Comparison of ENCODE assay signal across 8 cellular contexts in the genomic region with DNA sequence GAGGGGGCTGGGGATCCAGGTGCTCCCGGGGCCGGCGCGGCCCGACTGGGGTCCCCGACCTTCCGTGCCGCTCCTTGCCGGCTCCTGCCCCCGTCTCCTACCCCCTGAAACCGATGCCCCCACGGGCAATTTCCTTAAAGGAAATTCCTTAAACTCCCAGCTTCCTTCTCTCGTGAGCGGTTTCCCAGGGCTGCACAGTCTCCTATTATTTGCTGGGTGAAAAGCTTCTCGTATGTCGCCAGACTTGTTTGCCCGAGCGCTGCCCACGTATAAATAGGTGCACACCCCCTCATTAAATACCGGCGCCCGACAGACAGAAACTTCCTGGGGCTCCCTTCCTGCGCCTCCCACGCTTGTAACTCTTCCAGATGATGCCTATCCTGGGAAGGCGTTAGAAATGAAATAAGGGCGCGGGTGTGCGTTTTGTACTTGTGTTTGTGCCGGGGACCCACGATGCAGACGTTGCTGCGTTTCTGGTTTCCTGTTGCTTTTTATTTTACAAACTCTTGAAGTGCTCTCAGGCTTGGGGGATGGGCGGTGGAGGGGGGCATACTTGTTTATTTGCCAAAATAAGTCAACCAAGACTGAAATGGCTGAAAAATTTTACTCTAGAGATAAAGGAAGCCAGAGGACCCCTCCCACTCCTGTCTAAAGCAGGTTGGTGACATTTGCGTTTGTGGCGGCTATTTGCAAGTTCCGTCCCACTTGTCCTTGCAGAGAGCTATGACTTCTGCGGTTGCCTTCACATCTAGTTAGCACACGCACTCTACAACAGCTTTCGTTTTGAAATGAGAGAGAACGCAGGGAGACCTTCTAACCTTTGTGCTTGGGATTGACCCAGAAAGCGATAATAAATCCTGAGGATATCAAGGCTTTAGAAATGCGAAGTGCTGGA. TPM values are rescaled to one million over a fixed set of nuclear protein-coding genes. Genes with fewer than 3 reads are reported as not detected.
DNase-seq lines count a peak whose midpoint lies in the region; ATAC-seq, FAIRE-seq and TF ChIP-seq lines count a peak whose summit lies in the region.

No MANE protein-coding gene starts in this region.

- CTCF ChIA-PET in AG04449 (lab: Yijun Ruan, JAX), result interaction anchor here (0.6 to 0.8 kb wide), 2 partner anchors 10 to 43 kb away, joined by 3 read pairs; no protein-coding TSS in a partner anchor
- CTCF ChIA-PET in activated CD4-positive, alpha-beta T cell treated with anti-CD3 and anti-CD28 coated beads, Interleukin-2, amount 10 ng/mL, durations not matched to agents 7 days and 5 days (lab: Charles Lee), result interaction anchor here (0.7 to 1.6 kb wide), 4 partner anchors 10 to 278 kb away, joined by 3 to 5 read pairs (median 4); no protein-coding TSS in a partner anchor

- H3K9me2 ChIP-seq in Loucy (replicated peaks; ENCODE audit: low read depth, low read length), result no peaks in the 10 kb centered on the region

- H3K9me3 ChIP-seq in Loucy (ENCODE audit: insufficient read depth, low read depth, low read length) (no peaks in the 10 kb centered on the region), mesodermal cell (ENCODE audit: control insufficient read depth, low read length) (no peaks in the 10 kb centered on the region)

- H3K4me2 ChIP-seq in Loucy (ENCODE audit: low read depth, low read length, poor library complexity, severe bottlenecking), result peak overlapping the region; percentile 83

- H3F3A ChIP-seq in Loucy (ENCODE audit: low read depth), result no peaks in the 10 kb centered on the region

- peaks cover 20% of the 10 kb centered on the region for H4K20me1 ChIP-seq in Loucy (ENCODE audit: insufficient read depth, low read length, poor library complexity, severe bottlenecking)

- H3K36me3 Mint-ChIP-seq in activated CD4-positive, alpha-beta T cell treated with anti-CD3 and anti-CD28 coated beads, Interleukin-2, amount 10 ng/mL, durations not matched to agents 7 days and 5 days (ENCODE audit: low read depth), result peaks cover 9% of the 10 kb centered on the region
- peaks cover 12% of the 10 kb centered on the region for H3K36me3 Mint-ChIP-seq in effector memory CD8-positive, alpha-beta T cell (ENCODE audit: insufficient read depth)

- DNase-seq in AG04449 (ENCODE audit: low read depth, low spot score), result no peak
- no peak for DNase-seq in GM18507 (ENCODE audit: extremely low spot score, insufficient read length, low read depth)
- peak; percentile 74 for DNase-seq in activated CD4-positive, alpha-beta T cell treated with anti-CD3 and anti-CD28 coated beads, Interleukin-2, amount 10 ng/mL, durations not matched to agents 7 days and 5 days
- DNase-seq in effector memory CD8-positive, alpha-beta T cell, result peak; percentile 32 to 62 (median 35)
- peak in 15 of 49 donors; percentile 25 to 74 (median 41) for DNase-seq in substantia nigra (lab: John Stamatoyannopoulos, UW)
- DNase-seq in cerebellar nuclear complex (lab: John Stamatoyannopoulos, UW), result no peak

- H3K4me3 ChIP-seq in AG04449 (ENCODE audit: low read depth, low read length) (peak overlapping the region; percentile 63), Loucy (ENCODE audit: low read length, poor library complexity, severe bottlenecking) (peak overlapping the region; percentile 88), mesodermal cell (ENCODE audit: extremely low read depth, insufficient read depth, low read length, poor library complexity, severe bottlenecking) (peak overlapping the region; percentile 53)

- peaks cover 16% of the 10 kb centered on the region for H3K27me3 Mint-ChIP-seq in activated CD4-positive, alpha-beta T cell treated with anti-CD3 and anti-CD28 coated beads, Interleukin-2, amount 10 ng/mL, durations not matched to agents 7 days and 5 days
- no peaks in the 10 kb centered on the region for H3K27me3 Mint-ChIP-seq in effector memory CD8-positive, alpha-beta T cell

- peak overlapping the region; percentile 75 for H3K9ac ChIP-seq in Loucy (ENCODE audit: low read depth, low read length, poor library complexity, severe bottlenecking)

- TF ChIP-seq CTCF in AG04449 (IDR thresholded peaks at IDR 0.05; ENCODE audit: insufficient read depth, low read length, missing control alignments) (no peak), Loucy (conservative IDR thresholded peaks at IDR 0.05; ENCODE audit: low read length) (no peak)

- ATAC-seq in effector memory CD8-positive, alpha-beta T cell (replicated peaks), result peak; percentile 70

- POLR2A ChIA-PET in AG04449 (lab: Yijun Ruan, JAX), result interaction anchor here (1.1 kb wide), 1 partner anchor 130 kb away, joined by 4 read pairs; the partner anchor contains the start of gene ABCB9
- POLR2A ChIA-PET in activated CD4-positive, alpha-beta T cell treated with anti-CD3 and anti-CD28 coated beads, Interleukin-2, amount 10 ng/mL, durations not matched to agents 7 days and 5 days (lab: Charles Lee), result interaction anchor here (0.6 kb wide), 1 partner anchor 241 kb away, joined by 6 read pairs; no protein-coding TSS in a partner anchor

- no peak overlapping the region for H3K27ac ChIP-seq in mesodermal cell (ENCODE audit: low read depth, low read length, severe bottlenecking)
- peak overlapping the region; percentile 99 for H3K27ac ChIP-seq in substantia nigra (ENCODE audit: low read depth, low read length, poor library complexity, severe bottlenecking)

- no peaks in the 10 kb centered on the region for H3K27me3 ChIP-seq in Loucy (ENCODE audit: insufficient read depth, low read length, poor library complexity, severe bottlenecking)

- peak; percentile 61 for FAIRE-seq in GM18507 (lab: Jason Lieb, UNC)

- peak overlapping the region; percentile 91 for H3K27ac Mint-ChIP-seq in activated CD4-positive, alpha-beta T cell treated with anti-CD3 and anti-CD28 coated beads, Interleukin-2, amount 10 ng/mL, durations not matched to agents 7 days and 5 days
- H3K27ac Mint-ChIP-seq in effector memory CD8-positive, alpha-beta T cell, result peak overlapping the region; percentile 94 to 95

- H2AFZ ChIP-seq in Loucy (ENCODE audit: low read length), result peak overlapping the region; percentile 79

- H3K4me1 Mint-ChIP-seq in activated CD4-positive, alpha-beta T cell treated with anti-CD3 and anti-CD28 coated beads, Interleukin-2, amount 10 ng/mL, durations not matched to agents 7 days and 5 days, result peaks cover 29% of the 10 kb centered on the region
- peaks cover 36 to 39% of the 10 kb centered on the region in 2 donors for H3K4me1 Mint-ChIP-seq in effector memory CD8-positive, alpha-beta T cell (ENCODE audit: low read depth in 2 of 2)

- H3K4me3 Mint-ChIP-seq in activated CD4-positive, alpha-beta T cell treated with anti-CD3 and anti-CD28 coated beads, Interleukin-2, amount 10 ng/mL, durations not matched to agents 7 days and 5 days, result peak overlapping the region; percentile 86
- peak overlapping the region; percentile 94 to 95 for H3K4me3 Mint-ChIP-seq in effector memory CD8-positive, alpha-beta T cell

- WGBS in mesodermal cell (ENCODE audit: insufficient coverage in 2 of 2), 2 experiments, result 4 to 6% methylated on average over 19 to 28 of the region's 42 CpGs

- H3K9me3 Mint-ChIP-seq in activated CD4-positive, alpha-beta T cell treated with anti-CD3 and anti-CD28 coated beads, Interleukin-2, amount 10 ng/mL, durations not matched to agents 7 days and 5 days, result no peaks in the 10 kb centered on the region
- H3K9me3 Mint-ChIP-seq in effector memory CD8-positive, alpha-beta T cell, result no peaks in the 10 kb centered on the region

- H3K4me1 ChIP-seq in Loucy (ENCODE audit: insufficient read depth, low read length, poor library complexity, severe bottlenecking) (peaks cover 34% of the 10 kb centered on the region), mesodermal cell (ENCODE audit: control insufficient read depth, insufficient read depth, low read length, poor library complexity, severe bottlenecking) (peaks cover 11% of the 10 kb centered on the region)

- H3K36me3 ChIP-seq in Loucy (ENCODE audit: insufficient read depth, low read length) (no peaks in the 10 kb centered on the region), mesodermal cell (ENCODE audit: control insufficient read depth, insufficient read depth, low read length) (no peaks in the 10 kb centered on the region)

- H3K79me2 ChIP-seq in Loucy (ENCODE audit: insufficient read depth, low read length), result peaks cover 55% of the 10 kb centered on the region

RNA-seq across cellular contexts. Expression of gene HIP1R, which starts 1.0 kb away (rescaled TPM):
- 10 to 100 TPM; 30.7 to 32.7 TPM for total RNA-seq in activated CD4-positive, alpha-beta T cell treated with anti-CD3 and anti-CD28 coated beads, Interleukin-2, amount 10 ng/mL, durations not matched to agents 7 days and 5 days
- polyA plus RNA-seq in mesodermal cell (2013, experiment 1 of 2), result 11.2 TPM
- 8.2 TPM for polyA plus RNA-seq in mesodermal cell (2013, experiment 2 of 2)

RNA-seq across cellular contexts. Expression of gene VPS37B, which starts 59.6 kb away (rescaled TPM):
- total RNA-seq in activated CD4-positive, alpha-beta T cell treated with anti-CD3 and anti-CD28 coated beads, Interleukin-2, amount 10 ng/mL, durations not matched to agents 7 days and 5 days, result 10 to 100 TPM; 23.0 to 23.7 TPM
- 24.2 TPM for polyA plus RNA-seq in mesodermal cell (2013, experiment 1 of 2)
- 18.4 TPM for polyA plus RNA-seq in mesodermal cell (2013, experiment 2 of 2)

Comparison
In these comparisons a context has a peak if more than half of its experiments do, and no peak if none do; other contexts are left out.
1. DNase-seq: peak in activated CD4-positive, alpha-beta T cell treated with anti-CD3 and anti-CD28 coated beads, Interleukin-2, amount 10 ng/mL, durations not matched to agents 7 days and 5 days (single experiment) and effector memory CD8-positive, alpha-beta T cell (3 of 3); none in AG04449 (single experiment), GM18507 (single experiment) and cerebellar nuclear complex (0 of 2).
2. Peak in every context shown above with its lines, with median percentiles within 50 percentile points of each other: H3K4me3 ChIP-seq.